13 cellular contexts compared by ENCODE assay signal in the genomic region with DNA sequence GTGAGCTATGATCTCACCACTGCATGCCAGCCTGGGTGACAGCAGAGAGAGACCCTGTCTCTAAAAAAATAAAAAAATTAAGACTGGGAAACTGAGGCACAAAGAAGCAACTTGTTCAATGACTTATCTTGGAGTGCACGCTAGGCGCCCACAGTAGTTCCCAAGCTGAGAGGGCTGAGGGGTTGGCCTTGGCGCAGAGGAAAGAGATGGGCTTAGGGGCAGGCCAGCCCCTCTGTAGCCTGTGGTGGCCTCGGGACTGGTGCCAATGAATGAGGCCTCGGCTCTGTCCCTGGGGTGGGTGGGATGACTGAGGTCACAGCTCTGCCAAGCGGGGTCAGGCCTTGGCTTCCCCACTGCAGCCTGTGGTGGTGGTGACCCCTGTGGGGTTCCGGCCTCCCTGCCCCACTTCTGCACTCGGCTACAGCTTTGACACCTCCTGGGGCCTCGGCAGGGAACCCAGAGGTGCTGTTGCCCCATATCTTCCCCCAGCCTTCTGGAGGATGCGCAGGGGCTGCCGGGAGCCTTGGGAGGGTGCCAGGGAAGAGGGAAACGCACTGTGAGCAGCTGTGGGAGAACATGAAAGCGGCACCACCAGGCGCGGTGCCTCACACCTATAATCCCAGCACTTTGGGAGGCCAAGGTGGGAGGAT. TPM values are rescaled to one million over a fixed set of nuclear protein-coding genes. Genes with fewer than 3 reads are reported as not detected.
DNase-seq lines count a peak whose midpoint lies in the region; FAIRE-seq and TF ChIP-seq lines count a peak whose summit lies in the region.
"Had no signal": no experiment of that assay in that cellular context is flagged by ENCODE, and none has a peak within 500 bp of the region (broad histone marks: within the 10 kb centered on the region; RNA-seq: fewer than 3 reads in every experiment).

No MANE protein-coding gene starts in this region.

- H2AFZ ChIP-seq in H1 (ENCODE audit: low read length), result no peak overlapping the region

- no peak overlapping the region for H3K14ac ChIP-seq in H1 (ENCODE audit: insufficient read length)

- H4K5ac ChIP-seq in H1 (ENCODE audit: insufficient read length, low read depth, low read length), result no peak overlapping the region

- H2BK120ac ChIP-seq in H1 (replicated peaks; ENCODE audit: low read depth, low read length), result no peak overlapping the region

- H3K4me1 ChIP-seq in right atrium auricular region, result no peaks in the 10 kb centered on the region
- H3K4me1 ChIP-seq in H1 (replicated peaks in 1 of 4; ENCODE audit: control insufficient read depth in 3 of 4, insufficient read depth in 4 of 4, low read length in 3 of 4), result peaks cover 0 to 4% (median 1%) of the 10 kb centered on the region in 4 experiments; a peak in 2 of 7 replicates

- no peaks in the 10 kb centered on the region for H3K79me1 ChIP-seq in H1 (ENCODE audit: low read depth, low read length)

- H3K27ac ChIP-seq in right atrium auricular region (no peak overlapping the region), H1 (ENCODE audit: low read depth, low read length) (no peak overlapping the region)

- H2BK5ac ChIP-seq in H1 (ENCODE audit: low read depth, low read length), result no peak overlapping the region

- TF ChIP-seq CTCF in right atrium auricular region (IDR thresholded peaks at IDR 0.05) (no peak), H1 (IDR thresholded peaks at IDR 0.05; ENCODE audit: control extremely low read depth in 1 of 3, insufficient read depth in 1 of 3, low read depth in 1 of 3, low read length in 3 of 3) (no peak)

- DNase-seq in cardiac septum (ENCODE audit: low spot score) (peak; percentile 69), right atrium auricular region (ENCODE audit: low spot score) (no peak), RPMI8226 (peak; percentile 54), H1 (ENCODE audit: low read depth in 1 of 2, low spot score in 2 of 2) (no peak), ureter (ENCODE audit: low spot score) (peak; percentile 37), NCI-H510A (lab: John Stamatoyannopoulos, UW) (no peak), NCI-H128 (lab: John Stamatoyannopoulos, UW; ENCODE audit: unreplicated experiment) (no peak), NCI-H1105 (lab: John Stamatoyannopoulos, UW) (no peak)
- DNase-seq: MG63, NCI-H1694 treated with DMSO at 0.1 percent for 48 hours, NCI-H446 treated with DMSO at 0.1 percent for 48 hours, NCI-H82 had no signal

- no peak overlapping the region for H3K56ac ChIP-seq in H1 (replicated peaks; ENCODE audit: insufficient read length, low read depth, low read length)

- H2BK20ac ChIP-seq in H1 (ENCODE audit: low read length), result no peak overlapping the region

- peak overlapping the region; percentile 60 for H4K8ac ChIP-seq in H1 (ENCODE audit: extremely low read depth, insufficient read depth, low read length)

- no peak overlapping the region for H2BK12ac ChIP-seq in H1 (ENCODE audit: low read depth, low read length)

- intact Hi-C loops in cardiac septum (cut with DNase I), result no loop called here

- no peak overlapping the region for H3K9ac ChIP-seq in H1 (replicated peaks in 1 of 4; ENCODE audit: extremely low read depth in 1 of 4, low read depth in 3 of 4, low read length in 3 of 4)

- TF ChIP-seq RAD21 in H1 (IDR thresholded peaks at IDR 0.05 in 1 of 2, conservative IDR thresholded peaks at IDR 0.05 in 1 of 2; ENCODE audit: low read depth in 2 of 2, low read length in 2 of 2), result no peak

- H3K23ac ChIP-seq in H1 (ENCODE audit: insufficient read length), result no peak overlapping the region

- no peak for TF ChIP-seq POLR2A in H1 (IDR thresholded peaks at IDR 0.05; ENCODE audit: control extremely low read depth in 1 of 2, low read depth in 2 of 2, low read length in 2 of 2)

- no peak for FAIRE-seq in H1 (lab: Jason Lieb, UNC)
- FAIRE-seq: H54 had no signal

- no peak overlapping the region for H3K4me3 ChIP-seq in right atrium auricular region
- no peak overlapping the region for H3K4me3 ChIP-seq in H1 (ENCODE audit: extremely low read depth in 1 of 4, insufficient read depth in 2 of 4, low read depth in 3 of 4, low read length in 4 of 4)
- H3K4me3 ChIP-seq: MG63 had no signal

- no peak overlapping the region for H3K4me2 ChIP-seq in H1 (ENCODE audit: insufficient read depth in 1 of 2, low read depth in 2 of 2, low read length in 2 of 2)

- no peak for TF ChIP-seq EP300 in H1 (IDR thresholded peaks at IDR 0.05; ENCODE audit: borderline replicate concordance in 1 of 2, low read depth in 2 of 2, low read length in 2 of 2)

- peaks cover 3% of the 10 kb centered on the region; the same call in 1 of the 2 replicates for H3K23me2 ChIP-seq in H1 (ENCODE audit: low read depth, low read length)

- POLR2A ChIA-PET in H1 (lab: Charles Lee; ENCODE audit: partially characterized antibody), result no interaction called here

- no peak overlapping the region for H2AK5ac ChIP-seq in H1 (ENCODE audit: low read depth, low read length)

- H3K9me3 ChIP-seq in right atrium auricular region (no peaks in the 10 kb centered on the region), H1 (ENCODE audit: insufficient read depth in 2 of 2, low read depth in 1 of 2, low read length in 1 of 2) (no peaks in the 10 kb centered on the region)
- H3K9me3 ChIP-seq: MG63 had no signal

- H3K18ac ChIP-seq in H1 (ENCODE audit: extremely low read depth, low read length), result no peak overlapping the region

- WGBS in H1 (ENCODE audit: extremely low coverage in 1 of 2, insufficient coverage in 1 of 2, insufficient read length in 1 of 2, insufficient replicate concordance in 2 of 2, low coverage in 1 of 2, low lambda C conversion rate in 2 of 2, missing lambda C conversion rate in 1 of 2), 2 experiments, result 87% methylated on average over 15 of the region's 15 CpGs; no CpG with 5 or more reads in 1 of the 2 experiments

- no peaks in the 10 kb centered on the region for H3K27me3 ChIP-seq in right atrium auricular region
- peaks cover 0 to 3% (median 0%) of the 10 kb centered on the region in 4 experiments; a peak in 1 of 7 replicates for H3K27me3 ChIP-seq in H1 (replicated peaks in 1 of 4; ENCODE audit: control insufficient read depth in 3 of 4, extremely low read depth in 1 of 4, insufficient read depth in 3 of 4, low read length in 3 of 4)
- H3K27me3 ChIP-seq: MG63 had no signal

- no peak overlapping the region for H3K4ac ChIP-seq in H1 (replicated peaks; ENCODE audit: insufficient read length, low read depth, low read length)

- H4K20me1 ChIP-seq in H1 (replicated peaks in 1 of 2; ENCODE audit: control insufficient read depth in 1 of 2, insufficient read depth in 2 of 2, low read length in 2 of 2), result no peaks in the 10 kb centered on the region

- no peak overlapping the region for H4K91ac ChIP-seq in H1 (replicated peaks; ENCODE audit: insufficient read length, low read length)

- H3K36me3 ChIP-seq in right atrium auricular region (no peaks in the 10 kb centered on the region), H1 (ENCODE audit: control insufficient read depth in 2 of 4, insufficient read depth in 4 of 4, low read length in 3 of 4) (no peaks in the 10 kb centered on the region)
- H3K36me3 ChIP-seq: MG63 had no signal

- CTCF ChIA-PET in H1 (lab: Charles Lee; ENCODE audit: partially characterized antibody), result interaction anchor here (1.0 to 15.3 kb wide), 16 partner anchors 12 to 129 kb away, joined by 3 to 226 read pairs (median 8); a partner anchor contains a TSS

- H2BK15ac ChIP-seq in H1 (ENCODE audit: low read length), result no peak overlapping the region

- no peaks in the 10 kb centered on the region for H3K79me2 ChIP-seq in H1 (ENCODE audit: control insufficient read depth in 1 of 2, insufficient read depth in 2 of 2, low read length in 2 of 2)

TF ChIP-seq in H1, 55 proteins besides CTCF, POLR2A, EP300 and RAD21 (continues in another document):
- TF ChIP-seq BCL11A (IDR thresholded peaks at IDR 0.05; ENCODE audit: low read depth in 2 of 2, low read length in 2 of 2), result no peak
- no peak for TF ChIP-seq JUN (IDR thresholded peaks at IDR 0.05; ENCODE audit: low read depth, low read length)
- no peak for TF ChIP-seq SP4 (IDR thresholded peaks at IDR 0.05; ENCODE audit: low read length)
- no peak for TF ChIP-seq CHD2 (IDR thresholded peaks at IDR 0.05; ENCODE audit: low read length)
- TF ChIP-seq TBP (IDR thresholded peaks at IDR 0.05; ENCODE audit: low read depth, low read length), result no peak
- TF ChIP-seq RNF2 (IDR thresholded peaks at IDR 0.05; ENCODE audit: borderline replicate concordance, low read depth, low read length, missing control alignments, poor library complexity, severe bottlenecking), result no peak
- TF ChIP-seq SIRT6 (IDR thresholded peaks at IDR 0.05; ENCODE audit: low read length), result no peak
- TF ChIP-seq SP2 (IDR thresholded peaks at IDR 0.05; ENCODE audit: low read length), result no peak
- TF ChIP-seq RBBP5 (IDR thresholded peaks at IDR 0.05; ENCODE audit: borderline replicate concordance, low read depth, low read length), result no peak

RNA-seq across cellular contexts. Expression of a gene that starts 46.0 kb away (rescaled TPM):
- 2.8 TPM for total RNA-seq in cardiac septum
- total RNA-seq in right atrium auricular region, result under 1 TPM; 0.48 to 0.75 TPM
- total RNA-seq in H1 (2021; fragmentation: NEBNext Ultra II Directional; extraction: Animal tissue kit (Norgen Biotek cat#: 25700)), result not detected in 2 replicates
- 0.05 and 0.08 TPM in 2 replicates for polyA plus RNA-seq in H1 (2011; rRNA removed)
- 0.08 TPM for polyA plus RNA-seq in H1 (2011; cell fraction: cytosol; rRNA removed)
- 0.07 TPM for polyA plus RNA-seq in H1 (2011; cell fraction: nucleus; rRNA removed)
- polyA plus RNA-seq in H1 (2012, experiment 1 of 2), result 0.13 to 0.24 TPM (median 0.15 TPM) in 3 of 4 replicates, not detected in the other
- polyA plus RNA-seq in H1 (2012, experiment 2 of 2), result not detected
- 0.04 TPM for polyA plus RNA-seq in H1 (2013, experiment 1 of 2)
- polyA plus RNA-seq in H1 (2013, experiment 2 of 2), result 0.13 TPM
- not detected in 2 replicates for polyA minus RNA-seq in H1 (2011; rRNA and poly(A)+ RNA removed)
- polyA minus RNA-seq in H1 (2011; cell fraction: cytosol; rRNA and poly(A)+ RNA removed), result not detected
- not detected for polyA minus RNA-seq in H1 (2011; cell fraction: nucleus; rRNA and poly(A)+ RNA removed)
- total RNA-seq in ureter, result 1.6 TPM

Comparison
In these comparisons a context has a peak if more than half of its experiments do, and no peak if none do; other contexts are left out.
1. DNase-seq: peak in cardiac septum (single experiment), RPMI8226 (single experiment) and ureter (single experiment); none in right atrium auricular region (single experiment), H1 (0 of 2), NCI-H510A (single experiment), NCI-H128 (single experiment) and NCI-H1105 (single experiment).